29 cellular contexts compared by ENCODE assay signal in genomic region chr2:3185910-3186309, GRCh38.
"Had no signal": no experiment of that assay in that cellular context is flagged by ENCODE, and none has a peak within 500 bp of the region (broad histone marks: within the 10 kb centered on the region; RNA-seq: fewer than 3 reads in every experiment).

No MANE protein-coding gene starts in this region.

- H3K4me1 Mint-ChIP-seq: central memory CD8-positive, alpha-beta T cell; endodermal cell had no signal

- H3K9me3 Mint-ChIP-seq: central memory CD8-positive, alpha-beta T cell; dendritic cell treated with granulocyte-macrophage colony-stimulating factor and Interleukin-4, amounts not matched to agents 40 ng/mL and 50 ng/mL, for 4 days; endodermal cell; naive thymus-derived CD8-positive, alpha-beta T cell had no signal

- ATAC-seq: esophagus mucosa; foreskin keratinocyte; gastroesophageal sphincter; heart left ventricle; left lobe of liver; naive thymus-derived CD8-positive, alpha-beta T cell; pancreas; right lobe of liver; stimulated activated naive CD8-positive, alpha-beta T cell treated with anti-CD3 and anti-CD28 coated beads, Interleukin-15, Interleukin-2, amounts not matched to agents 100 U/mL and 50 U/mL, for 24 hours had no signal

- DNase-seq: colonic mucosa; effector CD8-positive, alpha-beta T cell; endodermal cell; foreskin keratinocyte; heart left ventricle; kidney; mammary epithelial cell; mesendoderm; midbrain; occipital lobe; small intestine; stimulated activated CD4-positive, alpha-beta T cell treated with anti-CD3 and anti-CD28 coated beads, Interleukin-12 subunit alpha, Interleukin-12 subunit beta, amount 100 ng/mL, for 4 hours; stimulated activated CD4-positive, alpha-beta T cell treated with anti-CD3 and anti-CD28 coated beads, Interleukin-1b, Interleukin-23, amount 100 ng/mL, for 48 hours; stimulated activated CD4-positive, alpha-beta T cell treated with anti-CD3 and anti-CD28 coated beads, Interleukin-4, amount 100 ng/mL, for 1 hour; stimulated activated CD8-positive, alpha-beta memory T cell treated with anti-CD3 and anti-CD28 coated beads, Interleukin-4, amount 100 ng/mL, for 48 hours; stimulated activated naive CD8-positive, alpha-beta T cell treated with anti-CD3 and anti-CD28 coated beads, Interleukin-15, Interleukin-2, amounts not matched to agents 100 U/mL and 50 U/mL, for 24 hours; upper lobe of left lung had no signal

- H3K27ac Mint-ChIP-seq: dendritic cell treated with granulocyte-macrophage colony-stimulating factor and Interleukin-4, amounts not matched to agents 40 ng/mL and 50 ng/mL, for 4 days; endodermal cell had no signal

- H3K27me3 Mint-ChIP-seq: central memory CD8-positive, alpha-beta T cell; dendritic cell treated with granulocyte-macrophage colony-stimulating factor and Interleukin-4, amounts not matched to agents 40 ng/mL and 50 ng/mL, for 4 days; naive thymus-derived CD8-positive, alpha-beta T cell had no signal

- H3K4me3 ChIP-seq: colonic mucosa, gastroesophageal sphincter, heart left ventricle, hepatocyte, pancreas, right lobe of liver, thoracic aorta, tibial nerve, upper lobe of left lung had no signal

- H2AFZ ChIP-seq: hepatocyte had no signal

- H3K27me3 ChIP-seq: colonic mucosa, foreskin keratinocyte, gastroesophageal sphincter, heart left ventricle, hepatocyte, pancreas, right lobe of liver, tibial nerve, upper lobe of left lung had no signal

- H3K4me2 ChIP-seq: hepatocyte had no signal

- H3K4me1 ChIP-seq: colonic mucosa, foreskin keratinocyte, gastroesophageal sphincter, heart left ventricle, pancreas, right lobe of liver, tibial nerve, upper lobe of left lung had no signal

- H3K4me3 Mint-ChIP-seq: central memory CD8-positive, alpha-beta T cell; dendritic cell treated with granulocyte-macrophage colony-stimulating factor and Interleukin-4, amounts not matched to agents 40 ng/mL and 50 ng/mL, for 4 days; endodermal cell had no signal

- H3K79me2 ChIP-seq: hepatocyte had no signal

- H3K36me3 ChIP-seq: colonic mucosa, right lobe of liver, thoracic aorta had no signal

- H3K9me3 ChIP-seq: colonic mucosa, gastroesophageal sphincter, heart left ventricle, pancreas, right lobe of liver, thoracic aorta, tibial nerve, upper lobe of left lung had no signal

- H3K27ac ChIP-seq: colonic mucosa, epithelial cell of prostate, foreskin keratinocyte, gastroesophageal sphincter, heart left ventricle, hepatocyte, pancreas, right lobe of liver, thoracic aorta, tibial nerve, upper lobe of left lung had no signal
